Comparison of ENCODE assay signal across 8 cellular contexts in the genomic region with DNA sequence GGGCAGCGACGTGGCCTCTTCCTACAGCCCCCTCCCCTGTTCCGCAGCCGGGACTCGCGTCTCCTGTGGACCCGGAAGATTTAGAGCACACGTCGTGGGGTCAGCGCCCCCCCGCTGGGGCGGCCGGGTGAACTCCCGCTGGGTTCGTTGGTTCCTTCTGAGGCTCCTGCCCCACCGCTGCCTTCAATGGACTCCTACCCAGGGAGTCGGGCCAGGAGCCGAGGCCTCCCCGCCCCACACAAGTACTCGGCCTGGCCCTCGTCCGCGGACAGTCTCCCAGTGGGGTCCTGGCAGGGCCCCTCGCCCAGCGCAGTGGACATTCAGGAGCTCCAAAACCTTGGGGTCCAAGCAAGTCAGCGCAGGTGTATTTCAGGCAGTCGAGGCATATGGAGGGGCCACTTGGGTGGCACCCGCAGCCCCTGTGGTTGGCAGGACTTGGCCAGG. TPM values are rescaled to one million over a fixed set of nuclear protein-coding genes. Genes with fewer than 3 reads are reported as not detected.
DNase-seq lines count a peak whose midpoint lies in the region; ATAC-seq and TF ChIP-seq lines count a peak whose summit lies in the region.

No MANE protein-coding gene starts in this region.

- WGBS in trophoblast cell (ENCODE audit: extremely low coverage, insufficient coverage, insufficient read length): no CpG with 5 or more reads among the region's 28 CpGs
- WGBS in body of pancreas, 2 donors: 8% methylated on average over 28 of the region's 28 CpGs; no CpG with 5 or more reads in 1 of the 2 donors

- no peaks in the 10 kb centered on the region for H3K36me3 ChIP-seq in HCT116 (ENCODE audit: control insufficient read depth in 1 of 2, insufficient read depth in 2 of 2, low read length in 2 of 2)
- no peaks in the 10 kb centered on the region for H3K36me3 ChIP-seq in trophoblast cell (ENCODE audit: control insufficient read depth in 1 of 2, insufficient read depth in 2 of 2, low read length in 2 of 2)
- no peaks in the 10 kb centered on the region for H3K36me3 ChIP-seq in body of pancreas (replicated peaks in 1 of 2; ENCODE audit: insufficient read depth in 1 of 2, low read depth in 2 of 2)

- H2AFZ ChIP-seq in HCT116 (ENCODE audit: low read depth, low read length, poor library complexity, severe bottlenecking) (no peak overlapping the region), trophoblast cell (ENCODE audit: insufficient read depth, low read length, poor library complexity) (peak overlapping the region; percentile 56)

- TF ChIP-seq CTCF in HCT116 (IDR thresholded peaks at IDR 0.05 in 2 of 3, conservative IDR thresholded peaks at IDR 0.05 in 1 of 3; ENCODE audit: borderline replicate concordance in 1 of 3, insufficient read depth in 1 of 3, low read depth in 2 of 3, low read length in 2 of 3): no peak
- TF ChIP-seq CTCF in fibroblast of pulmonary artery (IDR thresholded peaks at IDR 0.05; ENCODE audit: low read length, missing control alignments): no peak
- no peak for TF ChIP-seq CTCF in body of pancreas (IDR thresholded peaks at IDR 0.05)

- no peak overlapping the region for H3K23ac ChIP-seq in trophoblast cell (ENCODE audit: low read length)

- peak overlapping the region; percentile 73 for H3K9ac ChIP-seq in HCT116 (ENCODE audit: low read length)
- no peak overlapping the region for H3K9ac ChIP-seq in trophoblast cell (ENCODE audit: low read length)

- H3K4me2 ChIP-seq in HCT116 (ENCODE audit: low read length) (peak overlapping the region; percentile 99), trophoblast cell (ENCODE audit: low read length) (peak overlapping the region; percentile 77)

- POLR2A ChIA-PET in HCT116 (lab: Charles Lee): no interaction called here

- H3K4ac ChIP-seq in trophoblast cell (ENCODE audit: low read depth, low read length): peak overlapping the region; percentile 37

- H3K18ac ChIP-seq in trophoblast cell (ENCODE audit: low read length): no peak overlapping the region

- H4K91ac ChIP-seq in trophoblast cell (ENCODE audit: low read depth, low read length): no peak overlapping the region

- H3K14ac ChIP-seq in trophoblast cell (ENCODE audit: low read length): no peak overlapping the region

- H3K79me2 ChIP-seq in HCT116 (ENCODE audit: insufficient read depth, low read length) (peaks cover 5% of the 10 kb centered on the region; the same call in 1 of the 2 replicates), trophoblast cell (ENCODE audit: control insufficient read depth, insufficient read depth, low read length, poor library complexity) (peaks cover 6% of the 10 kb centered on the region)

- H3K27me3 ChIP-seq in HCT116 (ENCODE audit: insufficient read depth, low read length): no peaks in the 10 kb centered on the region
- H3K27me3 ChIP-seq in trophoblast cell (ENCODE audit: insufficient read depth, low read length): no peaks in the 10 kb centered on the region
- H3K27me3 ChIP-seq in body of pancreas: peaks cover 0 to 38% of the 10 kb centered on the region in 2 donors

- no peak overlapping the region for H4K12ac ChIP-seq in trophoblast cell (ENCODE audit: low read depth, low read length)

- peak overlapping the region; percentile 34; the same call in 1 of the 2 replicates for H3K27ac ChIP-seq in HCT116 (ENCODE audit: low read depth, low read length)
- no peak overlapping the region for H3K27ac ChIP-seq in trophoblast cell (ENCODE audit: low read depth, low read length)
- no peak overlapping the region for H3K27ac ChIP-seq in body of pancreas

- CTCF ChIA-PET in HCT116 (lab: Charles Lee): no interaction called here

- TF ChIP-seq POLR2A in HCT116 (IDR thresholded peaks at IDR 0.05; ENCODE audit: borderline replicate concordance, extremely low read depth, insufficient read depth, insufficient read length) (no peak), body of pancreas (IDR thresholded peaks at IDR 0.05) (no peak)

- no peak overlapping the region for H2BK120ac ChIP-seq in trophoblast cell (ENCODE audit: insufficient read depth, low read length, poor library complexity)

- intact Hi-C loops in HCT116 (cut with micrococcal nuclease) (loop anchor here (2.0 to 5.0 kb wide), 3 partner anchors 725 to 1067 kb away; no protein-coding TSS in a partner anchor), body of pancreas (cut with DNase I) (no loop called here)

- peak overlapping the region; percentile 80 for H4K8ac ChIP-seq in trophoblast cell (ENCODE audit: low read depth, low read length)

- H3K4me1 ChIP-seq in HCT116 (ENCODE audit: control insufficient read depth in 1 of 2, insufficient read depth in 2 of 2, low read length in 2 of 2) (peaks cover 12 to 20% of the 10 kb centered on the region in 2 experiments; a peak in 3 of 4 replicates), trophoblast cell (ENCODE audit: control insufficient read depth in 1 of 2, insufficient read depth in 2 of 2, low read length in 2 of 2) (peaks cover 17 to 25% of the 10 kb centered on the region in 2 experiments), body of pancreas (peaks cover 45% of the 10 kb centered on the region)

- no peak overlapping the region for H2AK5ac ChIP-seq in trophoblast cell (ENCODE audit: low read length)

- H2BK12ac ChIP-seq in trophoblast cell (ENCODE audit: low read length): no peak overlapping the region

- peaks cover 8% of the 10 kb centered on the region for H3K79me1 ChIP-seq in trophoblast cell (ENCODE audit: low read length)

- H4K20me1 ChIP-seq in HCT116 (ENCODE audit: insufficient read depth): no peaks in the 10 kb centered on the region

- H3K9me3 ChIP-seq in HCT116 (ENCODE audit: control insufficient read depth in 1 of 2, insufficient read depth in 1 of 2, low read depth in 1 of 2, low read length in 2 of 2) (no peaks in the 10 kb centered on the region), trophoblast cell (ENCODE audit: insufficient read depth, low read depth, low read length) (peaks cover 2% of the 10 kb centered on the region), body of pancreas (no peaks in the 10 kb centered on the region)

- no peaks in the 10 kb centered on the region for H3K9me2 ChIP-seq in HCT116 (ENCODE audit: insufficient read depth)

- ATAC-seq in HCT116 (no peak), SK-N-SH treated with all-trans-retinoic acid at 6 μM for 48 hours (peak; percentile 6; the same call in 2 of the 3 replicates), HG02973 (IDR thresholded peaks at IDR 0.05; ENCODE audit: unreplicated experiment) (no peak), body of pancreas (no peak), GM19035 (IDR thresholded peaks at IDR 0.05; ENCODE audit: unreplicated experiment) (no peak)

- RAD21 ChIA-PET in HCT116 (lab: Charles Lee; ENCODE audit: low non-redundant PET in 1 of 2, low total read pairs in 2 of 2, uncharacterized antibody in 2 of 2, unreplicated experiment in 2 of 2): no interaction called here

- no peak overlapping the region for H2BK5ac ChIP-seq in trophoblast cell (ENCODE audit: low read depth, low read length, poor library complexity)

- no peak for TF ChIP-seq RAD21 in HCT116 (IDR thresholded peaks at IDR 0.05; ENCODE audit: low read depth)

- DNase-seq in HCT116 (ENCODE audit: low read depth, low spot score) (no peak), fibroblast of pulmonary artery (ENCODE audit: low read depth) (no peak), trophoblast cell (no peak), body of pancreas (no peak), NCI-H1930 (lab: John Stamatoyannopoulos, UW) (no peak)

- no TSS peak for BruUV-seq in HCT116 (replicated peaks; lab: Mats Ljungman, UMichigan)

- H3K4me3 ChIP-seq in HCT116 (replicated peaks in 1 of 2; ENCODE audit: low read depth in 1 of 2, low read length in 2 of 2) (peak overlapping the region; percentile 70 to 79), fibroblast of pulmonary artery (replicated peaks; ENCODE audit: low read depth, low read length) (peak overlapping the region; percentile 62), trophoblast cell (ENCODE audit: low read depth, low read length) (peak overlapping the region; percentile 62), body of pancreas (no peak overlapping the region)

TF ChIP-seq in HCT116, 20 proteins besides CTCF, POLR2A, EP300 and RAD21 (continues in another document):
- no peak for TF ChIP-seq EZH2phosphoT487 (IDR thresholded peaks at IDR 0.05; ENCODE audit: borderline replicate concordance)
- TF ChIP-seq CBX3 (IDR thresholded peaks at IDR 0.05; ENCODE audit: low read depth): no peak
- TF ChIP-seq ZFX (IDR thresholded peaks at IDR 0.05): no peak
- no peak for TF ChIP-seq TCF7L2 (IDR thresholded peaks at IDR 0.05; ENCODE audit: borderline replicate concordance, extremely low read depth, insufficient read depth, insufficient read length)
- no peak; the same call in 1 of the 2 replicates for TF ChIP-seq POLR2AphosphoS5 (IDR thresholded peaks at IDR 0.05; ENCODE audit: low read depth, low read length)
- no peak for TF ChIP-seq EGR1 (IDR thresholded peaks at IDR 0.05; ENCODE audit: low read depth)
- no peak for TF ChIP-seq ELF1 (IDR thresholded peaks at IDR 0.05; ENCODE audit: borderline replicate concordance, low read depth)
- TF ChIP-seq FOSL1 (IDR thresholded peaks at IDR 0.05; ENCODE audit: low read depth): no peak
- no peak for TF ChIP-seq ZNF274 (IDR thresholded peaks at IDR 0.05; ENCODE audit: low read depth, low read length)
- TF ChIP-seq ATF3 (IDR thresholded peaks at IDR 0.05): no peak

TF ChIP-seq in SK-N-SH treated with all-trans-retinoic acid at 6 μM for 48 hours, 23 proteins besides CTCF, POLR2A, EP300 and RAD21:
- no peak for TF ChIP-seq ZNF8 (CRISPR knock-in tag; IDR thresholded peaks at IDR 0.05)

RNA-seq across cellular contexts. Expression of gene MMP17, which starts 1.2 kb away (rescaled TPM):
- 14.3 TPM for total RNA-seq in HCT116 (2021; ENCODE audit: unreplicated experiment)
- polyA plus RNA-seq in HCT116 (2012): 14.5 and 16.0 TPM in 2 replicates
- polyA plus RNA-seq in trophoblast cell (2013): 12.7 and 12.8 TPM in 2 replicates
- total RNA-seq in body of pancreas: 1 to 10 TPM; 2.6 to 6.7 TPM

Comparison
In these comparisons a context has a peak if more than half of its experiments do, and no peak if none do; other contexts are left out.
1. H3K4me3 ChIP-seq: peak in HCT116 (2 of 2), fibroblast of pulmonary artery (single experiment) and trophoblast cell (single experiment); none in body of pancreas (0 of 2).